ENCODE assay signal across 18 cellular contexts in the genomic region with DNA sequence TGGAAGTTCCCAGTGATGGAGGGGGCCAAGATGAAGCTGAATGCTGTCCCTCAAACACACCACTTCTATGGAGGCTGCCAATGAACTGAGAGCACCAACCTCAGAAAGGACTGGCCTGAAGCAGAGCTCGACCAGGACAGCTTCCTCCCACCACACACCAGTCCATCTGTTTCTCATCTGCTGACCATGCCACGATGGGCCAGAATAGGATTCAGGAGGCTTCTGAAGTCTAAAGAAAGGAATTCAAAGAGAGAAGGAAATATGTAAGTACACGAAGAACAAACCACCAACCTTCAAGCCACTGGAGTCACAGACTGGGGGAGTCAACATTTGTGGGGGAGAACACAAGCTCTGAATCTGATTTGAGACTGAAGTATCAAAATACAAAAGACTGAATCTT.
"Had no signal": no experiment of that assay in that cellular context is flagged by ENCODE, and none has a peak within 500 bp of the region (broad histone marks: within the 10 kb centered on the region; RNA-seq: fewer than 3 reads in every experiment).

No MANE protein-coding gene starts in this region.

- H3K4me3 ChIP-seq: ascending aorta, esophagus muscularis mucosa, pancreas, upper lobe of right lung had no signal

- DNase-seq: activated CD4-positive, alpha-beta T cell treated with anti-CD3 and anti-CD28 coated beads, Interleukin-2, amount 50 U/mL, for 4 hours; activated effector memory CD4-positive, alpha-beta T cell treated with anti-CD3 and anti-CD28 coated beads, Interleukin-2, amount 50 U/mL, for 16 hours; activated naive CD4-positive, alpha-beta T cell treated with anti-CD3 and anti-CD28 coated beads, Interleukin-2, amount 50 U/mL, for 16 hours; activated T-cell treated with anti-CD3 and anti-CD28 coated beads, Interleukin-2, amount 50 U/mL, for 72 hours; effector CD8-positive, alpha-beta T cell; kidney; naive thymus-derived CD4-positive, alpha-beta T cell; pancreas; stimulated activated CD4-positive, alpha-beta T cell treated with anti-CD3 and anti-CD28 coated beads, Interleukin-4, amount 100 ng/mL, for 4 hours; stimulated activated naive B cell treated with anti-CD40 and anti-IgM and Interleukin-4, amounts not matched to agents 10 μg/mL and 1 μg/mL and 100 μg/mL, for 72 hours; upper lobe of right lung had no signal

- H3K9me3 ChIP-seq: ascending aorta, esophagus muscularis mucosa, pancreas, upper lobe of right lung had no signal

- FAIRE-seq: bronchial epithelial cell, kidney, pancreas, TTC549 had no signal

- H3K4me3 Mint-ChIP-seq: activated T-cell treated with anti-CD3 and anti-CD28 coated beads, Interleukin-2, amount 50 U/mL, for 72 hours; dendritic cell treated with granulocyte-macrophage colony-stimulating factor and Interleukin-4, amounts not matched to agents 40 ng/mL and 50 ng/mL, for 4 days; memory B cell; naive thymus-derived CD4-positive, alpha-beta T cell; stimulated activated naive B cell treated with anti-CD40 and anti-IgM and Interleukin-4, amounts not matched to agents 10 μg/mL and 1 μg/mL and 100 μg/mL, for 72 hours; T-helper 2 cell treated with Interferon-gamma antibody and Interleukin-4, amounts not matched to agents 5 μg/mL and 100 μg/mL, for 36 hours had no signal

- H3K27ac ChIP-seq: ascending aorta, esophagus muscularis mucosa, pancreas, upper lobe of right lung had no signal

- H3K36me3 ChIP-seq: ascending aorta, esophagus muscularis mucosa, pancreas, upper lobe of right lung had no signal

- H3K4me1 ChIP-seq: ascending aorta, pancreas, upper lobe of right lung had no signal

- H3K4me1 Mint-ChIP-seq: naive thymus-derived CD4-positive, alpha-beta T cell had no signal

- H3K27me3 ChIP-seq: ascending aorta, esophagus muscularis mucosa, pancreas, upper lobe of right lung had no signal

- H3K27me3 Mint-ChIP-seq: dendritic cell treated with granulocyte-macrophage colony-stimulating factor and Interleukin-4, amounts not matched to agents 40 ng/mL and 50 ng/mL, for 4 days; memory B cell had no signal

- H3K36me3 Mint-ChIP-seq: naive thymus-derived CD4-positive, alpha-beta T cell; stimulated activated naive B cell treated with anti-CD40 and anti-IgM and Interleukin-4, amounts not matched to agents 10 μg/mL and 1 μg/mL and 100 μg/mL, for 72 hours had no signal

- H3K9me3 Mint-ChIP-seq: memory B cell; T-helper 2 cell treated with Interferon-gamma antibody and Interleukin-4, amounts not matched to agents 5 μg/mL and 100 μg/mL, for 36 hours had no signal

- H3K27ac Mint-ChIP-seq: activated T-cell treated with anti-CD3 and anti-CD28 coated beads, Interleukin-2, amount 50 U/mL, for 72 hours; dendritic cell treated with granulocyte-macrophage colony-stimulating factor and Interleukin-4, amounts not matched to agents 40 ng/mL and 50 ng/mL, for 4 days; memory B cell; naive thymus-derived CD4-positive, alpha-beta T cell; stimulated activated naive B cell treated with anti-CD40 and anti-IgM and Interleukin-4, amounts not matched to agents 10 μg/mL and 1 μg/mL and 100 μg/mL, for 72 hours; T-helper 2 cell treated with Interferon-gamma antibody and Interleukin-4, amounts not matched to agents 5 μg/mL and 100 μg/mL, for 36 hours had no signal

- ATAC-seq: activated T-cell treated with anti-CD3 and anti-CD28 coated beads, Interleukin-2, amount 50 U/mL, for 72 hours; naive thymus-derived CD4-positive, alpha-beta T cell; pancreas; stimulated activated naive B cell treated with anti-CD40 and anti-IgM and Interleukin-4, amounts not matched to agents 10 μg/mL and 1 μg/mL and 100 μg/mL, for 72 hours; upper lobe of right lung had no signal
